In the genomic region with DNA sequence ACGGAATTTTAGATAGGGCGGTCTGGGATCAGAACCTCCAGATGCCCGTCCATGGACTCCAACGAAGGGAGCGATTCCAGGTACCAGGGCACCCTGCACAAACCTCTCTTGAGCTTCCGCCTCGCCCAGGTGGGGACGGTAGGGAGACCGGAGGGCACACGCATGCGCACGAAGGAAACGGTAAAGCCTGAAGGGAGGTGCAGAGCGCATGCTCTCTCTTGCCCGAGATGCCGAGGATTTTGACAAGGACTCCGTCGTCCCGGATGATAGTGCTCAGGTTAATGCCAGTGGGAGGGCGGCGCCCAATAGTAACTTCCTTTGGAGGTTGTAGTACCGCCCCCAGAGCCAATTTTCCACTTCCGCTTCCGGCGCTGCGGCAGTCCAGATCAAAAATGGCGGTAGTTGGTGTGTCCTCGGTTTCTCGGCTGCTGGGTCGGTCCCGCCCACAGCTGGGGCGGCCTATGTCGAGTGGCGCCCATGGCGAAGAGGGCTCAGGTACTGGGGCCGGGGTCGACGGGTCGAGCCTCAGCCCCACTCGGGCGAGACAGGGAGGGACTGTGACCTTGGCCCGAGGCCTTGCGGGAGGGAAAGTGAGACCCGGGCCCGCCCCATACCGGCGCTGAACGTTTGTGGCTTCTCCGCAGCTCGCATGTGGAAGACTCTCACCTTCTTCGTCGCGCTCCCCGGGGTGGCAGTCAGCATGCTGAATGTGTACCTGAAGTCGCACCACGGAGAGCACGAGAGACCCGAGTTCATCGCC, we compare ENCODE assay signal across 8 cellular contexts. TPM values are rescaled to one million over a fixed set of nuclear protein-coding genes. Genes with fewer than 3 reads are reported as not detected.
DNase-seq lines count a peak whose midpoint lies in the region; ATAC-seq and TF ChIP-seq lines count a peak whose summit lies in the region.

TSS of gene COX6A1 (plus strand) at position 379 of the 760 bp plus-strand sequence. CDS start at position 393, 14 bp downstream.

- intact Hi-C loops in PC-9 (cut with micrococcal nuclease; ENCODE audit: unreplicated experiment) = loop anchor here (2.0 to 5.0 kb wide), 2 partner anchors 81 to 144 kb away; partner anchors contain the start of gene POP5

- no peak for TF ChIP-seq CTCF in PC-9 (conservative IDR thresholded peaks at IDR 0.05)

- H3K9ac ChIP-seq in mucosa of stomach (ENCODE audit: low read length) = peak within 1 kb of the TSS; percentile 81

- peak; percentile 94 for ATAC-seq in GM21619 (IDR thresholded peaks at IDR 0.05; ENCODE audit: unreplicated experiment)

- CTCF ChIA-PET in PC-9 (lab: Charles Lee) = interaction anchor here (0.6 kb wide), 1 partner anchor 130 kb away, joined by 3 read pairs; no protein-coding TSS in a partner anchor

- POLR2A ChIA-PET in PC-9 (lab: Charles Lee; ENCODE audit: unreplicated experiment) = interaction anchor here (0.7 kb wide), 2 partner anchors 58 to 671 kb away, joined by 3 to 4 read pairs; partner anchors contain the start of gene DYNLL1

- peaks cover 7% of the 10 kb centered on the region for H4K20me1 ChIP-seq in PC-9 (ENCODE audit: insufficient read depth)

- no TSS peak for BruUV-seq in PC-9 (replicated peaks; lab: Mats Ljungman, UMichigan)

- H3K36me3 ChIP-seq in PC-9 (ENCODE audit: low read depth) (peaks cover 8% of the 10 kb centered on the region; the same call in 1 of the 2 replicates), mucosa of stomach (ENCODE audit: control insufficient read depth, insufficient read depth, low read length) (no peaks in the 10 kb centered on the region)

- H3K4me1 ChIP-seq in PC-9 (replicated peaks; ENCODE audit: insufficient read depth) = peaks cover 12% of the 10 kb centered on the region
- H3K4me1 ChIP-seq in mucosa of stomach (ENCODE audit: control insufficient read depth, insufficient read depth, low read length) = peaks cover 14% of the 10 kb centered on the region

- peak within 1 kb of the TSS; percentile 86 for H3K4me3 ChIP-seq in Jurkat, Clone E6-1 (ENCODE audit: low read length)
- H3K4me3 ChIP-seq in PC-9 = peak within 1 kb of the TSS; percentile 67
- H3K4me3 ChIP-seq in mucosa of stomach (ENCODE audit: low read length) = peak within 1 kb of the TSS; percentile 26

- peak; percentile 86 for TF ChIP-seq POLR2A in erythroblast (IDR thresholded peaks at IDR 0.05; ENCODE audit: low read length)

- H3K27ac ChIP-seq in PC-9 = peak within 1 kb of the TSS; percentile 49

- H3K4me2 ChIP-seq in PC-9 = peak within 1 kb of the TSS; percentile 97

- H3K9me3 ChIP-seq in PC-9 (ENCODE audit: insufficient read depth, low read depth) (no peaks in the 10 kb centered on the region), mucosa of stomach (ENCODE audit: control insufficient read depth, low read length) (no peaks in the 10 kb centered on the region)

- peaks cover 33% of the 10 kb centered on the region; the same call in 1 of the 2 replicates for H3F3A ChIP-seq in PC-9 (ENCODE audit: insufficient read depth, low read depth)

- H3K27me3 ChIP-seq in PC-9 (ENCODE audit: insufficient read depth, low read depth) (no peaks in the 10 kb centered on the region), mucosa of stomach (ENCODE audit: control insufficient read depth, insufficient read depth, low read length) (no peaks in the 10 kb centered on the region)

- H3K79me2 ChIP-seq in PC-9 (ENCODE audit: low read depth) = peaks cover 46% of the 10 kb centered on the region

- no peaks in the 10 kb centered on the region for H3K9me2 ChIP-seq in PC-9 (ENCODE audit: insufficient read depth)

- H2AFZ ChIP-seq in PC-9 = peak within 1 kb of the TSS; percentile 100

- DNase-seq in DMS53 treated with DMSO at 0.1 percent for 48 hours (lab: John Stamatoyannopoulos, UW; ENCODE audit: unreplicated experiment) (peak; percentile 100), PC-9 (peak; percentile 96 to 97), erythroblast (lab: John Stamatoyannopoulos, UW) (peak; percentile 98)
- DNase-seq in Jurkat, Clone E6-1 (ENCODE audit: low read depth, low spot score) = peak; percentile 99
- DNase-seq in activated T-cell treated with anti-CD3 and anti-CD28 coated beads, Interleukin-2, amount 50 U/mL, for 1 hour = peak; percentile 92
- peak; percentile 92 to 95 for DNase-seq in stimulated activated CD8-positive, alpha-beta memory T cell treated with anti-CD3 and anti-CD28 coated beads, Interleukin-7, amount 100 ng/mL, for 1 hour (ENCODE audit: low read depth in 2 of 2)

RNA-seq across cellular contexts. Expression of gene COX6A1, which starts in this region (rescaled TPM):
- polyA plus RNA-seq in Jurkat, Clone E6-1 (2012; ENCODE audit: insufficient read depth, insufficient read length) = 778 TPM
- total RNA-seq in PC-9 (2021) = 433 and 556 TPM in 2 replicates

Comparison
In these comparisons a context has a peak if more than half of its experiments do, and no peak if none do; other contexts are left out.
1. Peak in every context shown above with its lines: DNase-seq, ATAC-seq, H3K4me3 ChIP-seq and H3K27ac ChIP-seq.
2. H3K4me3 ChIP-seq: peak in every context shown above with its lines; median percentile 86 in Jurkat, Clone E6-1; 67 in PC-9; 26 in mucosa of stomach.